1 cellular context compared by ENCODE assay signal in the genomic region with DNA sequence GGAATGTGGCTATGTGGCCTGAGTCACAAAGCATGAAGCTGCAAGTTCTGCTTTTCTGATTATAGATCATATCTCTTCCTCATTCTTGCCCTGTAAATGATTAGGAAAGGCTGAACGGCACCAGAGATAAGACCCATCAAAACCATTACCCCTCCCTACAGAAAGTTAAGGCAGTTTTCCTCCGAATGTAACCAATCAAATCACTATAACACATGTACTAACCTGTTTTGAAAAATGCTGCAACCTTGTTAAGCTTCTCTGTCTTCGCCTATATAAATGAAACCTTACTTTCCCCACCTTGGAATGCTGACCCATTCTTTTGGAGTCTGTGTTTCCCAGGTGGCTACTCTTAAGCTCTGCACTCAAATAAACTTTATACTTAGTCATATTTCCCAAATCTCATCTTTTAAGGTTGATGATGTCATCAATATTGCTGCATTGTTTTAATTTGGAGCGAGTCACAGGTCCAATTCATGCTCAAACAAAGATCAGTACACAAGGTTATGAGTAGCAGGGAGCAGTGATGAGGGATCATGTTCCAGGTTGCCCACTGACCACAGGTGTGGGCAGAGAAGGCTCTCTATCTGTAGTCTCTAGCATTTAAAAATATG.
A peak's percentile ranks its signal among the peaks of the same experiment; 100 is the strongest.
TF ChIP-seq lines count a peak whose summit lies in the region.

No MANE protein-coding gene starts in this region.

TF ChIP-seq in HepG2, 621 proteins besides CTCF, POLR2A, EP300 and RAD21 (continued from another document):
- TF ChIP-seq ZNF784 (CRISPR knock-in tag; IDR thresholded peaks at IDR 0.05; ENCODE audit: borderline replicate concordance) (no peak), FOXA1 (IDR thresholded peaks at IDR 0.05) (no peak), FOXA1 (CRISPR knock-in tag; IDR thresholded peaks at IDR 0.05) (peak; percentile 48; the same call in 1 of the 2 replicates), GATA4 (IDR thresholded peaks at IDR 0.05; ENCODE audit: borderline replicate concordance, low read depth) (0 out of 2 replicates have a peak, but pooled peaks have one; percentile 29), ARID5B (CRISPR knock-in tag; IDR thresholded peaks at IDR 0.05) (peak; percentile 6; the same call in 1 of the 2 replicates), MAFK (conservative IDR thresholded peaks at IDR 0.05 in 1 of 2, IDR thresholded peaks at IDR 0.05 in 1 of 2; ENCODE audit: low read length in 2 of 2) (peak; percentile 58 to 64; a peak in 2 of 4 replicates), ZNF644 (CRISPR knock-in tag; IDR thresholded peaks at IDR 0.05; ENCODE audit: low read depth) (peak; percentile 49; the same call in 1 of the 2 replicates), FOSL2 (CRISPR knock-in tag; IDR thresholded peaks at IDR 0.05) (peak; percentile 73), PHF21A (CRISPR knock-in tag; IDR thresholded peaks at IDR 0.05) (peak; percentile 23; the same call in 1 of the 2 replicates), FOXA3 (CRISPR knock-in tag; IDR thresholded peaks at IDR 0.05) (peak; percentile 48; the same call in 1 of the 2 replicates), POGZ (CRISPR knock-in tag; IDR thresholded peaks at IDR 0.05) (peak; percentile 32; the same call in 1 of the 2 replicates), CBFB (CRISPR knock-in tag; IDR thresholded peaks at IDR 0.05) (no peak), AKNA (CRISPR knock-in tag; IDR thresholded peaks at IDR 0.05; ENCODE audit: borderline replicate concordance) (no peak), SIX4 (CRISPR knock-in tag; IDR thresholded peaks at IDR 0.05) (peak; percentile 44; the same call in 1 of the 2 replicates), ELF3 (CRISPR knock-in tag; IDR thresholded peaks at IDR 0.05) (peak; percentile 54), MAFF (IDR thresholded peaks at IDR 0.05; ENCODE audit: low read depth, low read length) (peak; percentile 61), SOX13 (IDR thresholded peaks at IDR 0.05) (no peak), SOX13 (CRISPR knock-in tag; conservative IDR thresholded peaks at IDR 0.05 in 1 of 2, IDR thresholded peaks at IDR 0.05 in 1 of 2) (peak in 1 of 2 experiments; percentile 37; a peak in 1 of 4 replicates), ZC3H13 (CRISPR knock-in tag; IDR thresholded peaks at IDR 0.05) (no peak), SOX5 (CRISPR knock-in tag; IDR thresholded peaks at IDR 0.05; ENCODE audit: borderline replicate concordance) (0 out of 2 replicates have a peak, but pooled peaks have one; percentile 9), CREB1 (IDR thresholded peaks at IDR 0.05) (peak; percentile 90), CREB1 (CRISPR knock-in tag; IDR thresholded peaks at IDR 0.05) (peak; percentile 61; the same call in 1 of the 2 replicates), ZKSCAN8 (CRISPR knock-in tag; IDR thresholded peaks at IDR 0.05; ENCODE audit: borderline replicate concordance) (no peak), ARID3A (IDR thresholded peaks at IDR 0.05; ENCODE audit: low read depth, low read length) (peak; percentile 69), KLF11 (CRISPR knock-in tag; IDR thresholded peaks at IDR 0.05) (peak; percentile 69; the same call in 1 of the 2 replicates)
- TF ChIP-seq, protein P1, sequence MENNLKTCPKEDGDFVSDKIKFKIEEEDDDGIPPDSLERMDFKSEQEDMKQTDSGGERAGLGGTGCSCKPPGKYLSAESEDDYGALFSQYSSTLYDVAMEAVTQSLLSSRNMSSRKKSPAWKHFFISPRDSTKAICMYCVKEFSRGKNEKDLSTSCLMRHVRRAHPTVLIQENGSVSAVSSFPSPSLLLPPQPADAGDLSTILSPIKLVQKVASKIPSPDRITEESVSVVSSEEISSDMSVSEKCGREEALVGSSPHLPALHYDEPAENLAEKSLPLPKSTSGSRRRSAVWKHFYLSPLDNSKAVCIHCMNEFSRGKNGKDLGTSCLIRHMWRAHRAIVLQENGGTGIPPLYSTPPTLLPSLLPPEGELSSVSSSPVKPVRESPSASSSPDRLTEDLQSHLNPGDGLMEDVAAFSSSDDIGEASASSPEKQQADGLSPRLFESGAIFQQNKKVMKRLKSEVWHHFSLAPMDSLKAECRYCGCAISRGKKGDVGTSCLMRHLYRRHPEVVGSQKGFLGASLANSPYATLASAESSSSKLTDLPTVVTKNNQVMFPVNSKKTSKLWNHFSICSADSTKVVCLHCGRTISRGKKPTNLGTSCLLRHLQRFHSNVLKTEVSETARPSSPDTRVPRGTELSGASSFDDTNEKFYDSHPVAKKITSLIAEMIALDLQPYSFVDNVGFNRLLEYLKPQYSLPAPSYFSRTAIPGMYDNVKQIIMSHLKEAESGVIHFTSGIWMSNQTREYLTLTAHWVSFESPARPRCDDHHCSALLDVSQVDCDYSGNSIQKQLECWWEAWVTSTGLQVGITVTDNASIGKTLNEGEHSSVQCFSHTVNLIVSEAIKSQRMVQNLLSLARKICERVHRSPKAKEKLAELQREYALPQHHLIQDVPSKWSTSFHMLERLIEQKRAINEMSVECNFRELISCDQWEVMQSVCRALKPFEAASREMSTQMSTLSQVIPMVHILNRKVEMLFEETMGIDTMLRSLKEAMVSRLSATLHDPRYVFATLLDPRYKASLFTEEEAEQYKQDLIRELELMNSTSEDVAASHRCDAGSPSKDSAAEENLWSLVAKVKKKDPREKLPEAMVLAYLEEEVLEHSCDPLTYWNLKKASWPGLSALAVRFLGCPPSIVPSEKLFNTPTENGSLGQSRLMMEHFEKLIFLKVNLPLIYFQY (CRISPR knock-in tag; IDR thresholded peaks at IDR 0.05; ENCODE audit: borderline replicate concordance): peak; percentile 38; the same call in 1 of the 2 replicates
TF ChIP-seq in HepG2: peak in this region for 20.
